In the genomic region with DNA sequence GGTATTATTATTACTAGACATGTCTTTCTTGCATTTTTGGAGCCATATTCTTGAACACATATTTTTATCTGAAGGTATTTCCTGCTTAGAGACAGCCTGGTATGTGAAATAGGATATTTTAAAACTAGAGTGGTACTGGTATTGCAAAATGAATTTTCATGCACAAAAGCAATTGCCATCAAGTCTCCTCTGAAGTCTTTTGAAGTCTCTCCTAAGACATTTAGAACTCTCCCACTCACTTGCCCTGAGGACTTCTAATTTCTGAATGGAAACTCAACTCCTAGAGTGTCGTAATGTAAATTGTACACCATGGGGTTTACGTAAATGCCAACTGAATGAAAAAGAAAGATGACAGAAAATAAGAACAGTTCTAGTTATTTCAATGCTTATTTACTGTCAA, we compare ENCODE assay signal across 26 cellular contexts.
"Had no signal": no experiment of that assay in that cellular context is flagged by ENCODE, and none has a peak within 500 bp of the region (broad histone marks: within the 10 kb centered on the region; RNA-seq: fewer than 3 reads in every experiment).

No MANE protein-coding gene starts in this region.

- H3K4me1 ChIP-seq: colonic mucosa, esophagus squamous epithelium, gastroesophageal sphincter had no signal

- H3K27me3 ChIP-seq: brain microvascular endothelial cell, colonic mucosa, esophagus squamous epithelium, gastroesophageal sphincter had no signal

- H3K27ac ChIP-seq: brain microvascular endothelial cell, colonic mucosa, epithelial cell of prostate, esophagus squamous epithelium, gastroesophageal sphincter, WERI-Rb-1 had no signal

- H3K36me3 ChIP-seq: brain microvascular endothelial cell, colonic mucosa, esophagus squamous epithelium, gastroesophageal sphincter, WERI-Rb-1 had no signal

- ATAC-seq: activated CD4-positive, CD25-positive, alpha-beta regulatory T cell treated with anti-CD3 and anti-CD28 coated beads, Interleukin-2, amount 50 U/mL, for 24 hours; activated CD8-positive, alpha-beta T cell treated with anti-CD3 and anti-CD28 coated beads for 36 hours; activated T-cell treated with anti-CD3 and anti-CD28 coated beads, Interleukin-2, amount 50 U/mL, for 4 hours; activated T-helper 17 cell treated with anti-CD3 and anti-CD28 coated beads, Interleukin-2, amount 50 U/mL, for 72 hours; gastroesophageal sphincter; T-helper 17 cell had no signal

- H3K9me3 ChIP-seq: colonic mucosa, gastroesophageal sphincter had no signal

- DNase-seq: activated B cell treated with CpG ODN at 0.5 μM for 24 hours; activated CD4-positive, alpha-beta T cell treated with anti-CD3 and anti-CD28 coated beads for 48 hours; activated CD4-positive, alpha-beta T cell treated with anti-CD3 and anti-CD28 coated beads, Interleukin-2, amount 50 U/mL, for 1 hour; activated CD4-positive, alpha-beta T cell treated with anti-CD3 and anti-CD28 coated beads, Interleukin-2, amount 50 U/mL, for 48 hours; activated CD8-positive, alpha-beta memory T cell treated with anti-CD3 and anti-CD28 coated beads for 24 hours; activated CD8-positive, alpha-beta T cell treated with anti-CD3 and anti-CD28 coated beads for 36 hours; activated effector memory CD4-positive, alpha-beta T cell treated with Interleukin-2 at 50 U/mL for 16 hours; activated gamma-delta T cell treated with Interleukin-2 at 50 U/mL for 16 hours; activated naive CD4-positive, alpha-beta T cell treated with anti-CD3 and anti-CD28 coated beads, Interleukin-2, amount 50 U/mL, for 16 hours; activated naive CD4-positive, alpha-beta T cell treated with Interleukin-2 at 50 U/mL for 16 hours; activated T-cell treated with anti-CD3 and anti-CD28 coated beads, Interleukin-2, amount 50 U/mL, for 4 hours; amniotic stem cell; anterior cingulate cortex; brain microvascular endothelial cell; colonic mucosa; effector CD8-positive, alpha-beta T cell; esophagus squamous epithelium; foreskin melanocyte; T-helper 1 cell; T-helper 17 cell; T1000; WERI-Rb-1 had no signal

- H3K4me3 ChIP-seq: colonic mucosa, esophagus squamous epithelium, gastroesophageal sphincter had no signal
